15 cellular contexts compared by ENCODE assay signal in genomic region chr21:37509802-37510393, GRCh38.
DNase-seq lines count a peak whose midpoint lies in the region; ATAC-seq and TF ChIP-seq lines count a peak whose summit lies in the region.
"Had no signal": no experiment of that assay in that cellular context is flagged by ENCODE, and none has a peak within 500 bp of the region (broad histone marks: within the 10 kb centered on the region; RNA-seq: fewer than 3 reads in every experiment).

No MANE protein-coding gene starts in this region.

- peaks cover 35% of the 10 kb centered on the region for H3K36me3 Mint-ChIP-seq in chondrocyte (ENCODE audit: low read depth)

- peak; percentile 53 for DNase-seq in EH (ENCODE audit: low read depth)
- DNase-seq in LHCN-M2 (ENCODE audit: low read depth): peak; percentile 41
- no peak for DNase-seq in chondrocyte (ENCODE audit: low spot score)
- DNase-seq in myocyte (ENCODE audit: low read depth): peak; percentile 11
- DNase-seq in mucosa of gallbladder (ENCODE audit: low spot score): no peak
- no peak for DNase-seq in NCI-H1436 treated with DMSO at 0.1 percent for 48 hours (lab: John Stamatoyannopoulos, UW)
- DNase-seq: activated CD4-positive, alpha-beta T cell treated with anti-CD3 and anti-CD28 coated beads, Interleukin-2, amount 50 U/mL, for 48 hours; DMS53; left lung; NCI-H2029 treated with DMSO at 0.1 percent for 48 hours; stimulated activated CD4-positive, alpha-beta T cell treated with anti-CD3 and anti-CD28 coated beads, Interleukin-1b, Interleukin-23, amount 100 ng/mL, for 48 hours; tibial artery had no signal

- TF ChIP-seq CTCF in chondrocyte (IDR thresholded peaks at IDR 0.05): no peak

- no peaks in the 10 kb centered on the region for H3K27me3 Mint-ChIP-seq in chondrocyte (ENCODE audit: low read depth)
- H3K27me3 Mint-ChIP-seq: natural killer cell treated with Interleukin-12 subunit alpha and Interleukin-12 subunit beta and Interleukin-15 and Interleukin-18, amount 100 ng/mL, for 72 hours had no signal

- H3K27ac Mint-ChIP-seq in chondrocyte (ENCODE audit: unreplicated experiment): peak overlapping the region; percentile 25

- no peak for ATAC-seq in HG03521 (IDR thresholded peaks at IDR 0.05; ENCODE audit: unreplicated experiment)
- ATAC-seq: left lung; natural killer cell treated with Interleukin-12 subunit alpha and Interleukin-12 subunit beta and Interleukin-15 and Interleukin-18, amount 100 ng/mL, for 72 hours; Right ventricle myocardium inferior had no signal

- H3K4me3 Mint-ChIP-seq in chondrocyte (ENCODE audit: unreplicated experiment): no peak overlapping the region
- H3K4me3 Mint-ChIP-seq: natural killer cell treated with Interleukin-12 subunit alpha and Interleukin-12 subunit beta and Interleukin-15 and Interleukin-18, amount 100 ng/mL, for 72 hours had no signal

- peaks cover 14% of the 10 kb centered on the region for H3K4me1 Mint-ChIP-seq in chondrocyte (ENCODE audit: low read depth)

- H3K9me3 Mint-ChIP-seq in chondrocyte (ENCODE audit: low read depth): no peaks in the 10 kb centered on the region
- H3K9me3 Mint-ChIP-seq: natural killer cell treated with Interleukin-12 subunit alpha and Interleukin-12 subunit beta and Interleukin-15 and Interleukin-18, amount 100 ng/mL, for 72 hours had no signal

Comparison
In these comparisons a context has a peak if more than half of its experiments do, and no peak if none do; other contexts are left out.
1. DNase-seq: peak in EH (single experiment), LHCN-M2 (single experiment) and myocyte (single experiment); none in chondrocyte (single experiment), mucosa of gallbladder (single experiment) and NCI-H1436 treated with DMSO at 0.1 percent for 48 hours (single experiment).